In genomic region chr16:17316005-17316404, GRCh38 we compare ENCODE assay signal across 23 cellular contexts.
A peak's percentile ranks its signal among the peaks of the same experiment; 100 is the strongest.
DNase-seq lines count a peak whose midpoint lies in the region; ATAC-seq and TF ChIP-seq lines count a peak whose summit lies in the region.
"Had no signal": no experiment of that assay in that cellular context is flagged by ENCODE, and none has a peak within 500 bp of the region (broad histone marks: within the 10 kb centered on the region; RNA-seq: fewer than 3 reads in every experiment).

No MANE protein-coding gene starts in this region.

- no peaks in the 10 kb centered on the region for H3K9me3 Mint-ChIP-seq in activated CD8-positive, alpha-beta T cell treated with anti-CD3 and anti-CD28 coated beads, Interleukin-2, amount 10 ng/mL, durations not matched to agents 7 days and 5 days (ENCODE audit: insufficient read depth)
- no peaks in the 10 kb centered on the region for H3K9me3 Mint-ChIP-seq in activated CD8-positive, alpha-beta T cell treated with anti-CD3 and anti-CD28 coated beads for 36 hours
- H3K9me3 Mint-ChIP-seq: CD8-positive, alpha-beta memory T cell had no signal

- peaks cover 36% of the 10 kb centered on the region for H3K36me3 Mint-ChIP-seq in activated CD8-positive, alpha-beta T cell treated with anti-CD3 and anti-CD28 coated beads, Interleukin-2, amount 10 ng/mL, durations not matched to agents 7 days and 5 days (ENCODE audit: low read depth)
- no peaks in the 10 kb centered on the region for H3K36me3 Mint-ChIP-seq in activated CD8-positive, alpha-beta T cell treated with anti-CD3 and anti-CD28 coated beads for 36 hours (ENCODE audit: low read depth)
- H3K36me3 Mint-ChIP-seq: IgD-negative memory B cell had no signal

- no peaks in the 10 kb centered on the region for H3K27me3 Mint-ChIP-seq in activated CD8-positive, alpha-beta T cell treated with anti-CD3 and anti-CD28 coated beads, Interleukin-2, amount 10 ng/mL, durations not matched to agents 7 days and 5 days (ENCODE audit: low read depth)
- H3K27me3 Mint-ChIP-seq in activated CD8-positive, alpha-beta T cell treated with anti-CD3 and anti-CD28 coated beads for 36 hours: no peaks in the 10 kb centered on the region
- H3K27me3 Mint-ChIP-seq: CD8-positive, alpha-beta memory T cell; IgD-negative memory B cell had no signal

- DNase-seq in NCI-H1092 treated with DMSO at 0.1 percent for 48 hours (lab: John Stamatoyannopoulos, UW): peak; percentile 7
- no peak for DNase-seq in NCI-H1092 (lab: John Stamatoyannopoulos, UW)
- DNase-seq in activated CD8-positive, alpha-beta T cell treated with anti-CD3 and anti-CD28 coated beads, Interleukin-2, amount 10 ng/mL, durations not matched to agents 7 days and 5 days: no peak
- DNase-seq in activated CD8-positive, alpha-beta T cell treated with anti-CD3 and anti-CD28 coated beads for 36 hours: no peak
- no peak for DNase-seq in sigmoid colon
- no peak for DNase-seq in mucosa of descending colon
- DNase-seq: 8988T; Calu3; CD8-positive, alpha-beta memory T cell; DMS53; EL; MV-4-11; NCI-H1417; NCI-H1694 treated with DMSO at 0.1 percent for 48 hours; NCI-H226; NCI-H526 treated with DMSO at 0.1 percent for 48 hours; SIG-M5; SK-N-SH had no signal

- no peak for TF ChIP-seq EP300 in sigmoid colon (IDR thresholded peaks at IDR 0.05)

- H3K27me3 ChIP-seq in sigmoid colon: no peaks in the 10 kb centered on the region

- H3K4me1 Mint-ChIP-seq in activated CD8-positive, alpha-beta T cell treated with anti-CD3 and anti-CD28 coated beads, Interleukin-2, amount 10 ng/mL, durations not matched to agents 7 days and 5 days (ENCODE audit: low read depth): peaks cover 61% of the 10 kb centered on the region
- peaks cover 20% of the 10 kb centered on the region for H3K4me1 Mint-ChIP-seq in activated CD8-positive, alpha-beta T cell treated with anti-CD3 and anti-CD28 coated beads for 36 hours (ENCODE audit: low read depth)

- 90 to 93% methylated on average over 4 of the region's 4 CpGs for WGBS in sigmoid colon, 2 donors

- TF ChIP-seq CTCF in activated CD8-positive, alpha-beta T cell treated with anti-CD3 and anti-CD28 coated beads for 36 hours (IDR thresholded peaks at IDR 0.05): no peak
- TF ChIP-seq CTCF in sigmoid colon (IDR thresholded peaks at IDR 0.05) (no peak), mucosa of descending colon (IDR thresholded peaks at IDR 0.05) (no peak)

- intact Hi-C loops in activated CD8-positive, alpha-beta T cell treated with anti-CD3 and anti-CD28 coated beads for 36 hours (cut with micrococcal nuclease): loop anchor here (10.0 kb wide), 1 partner anchor 59 kb away; no protein-coding TSS in a partner anchor
- intact Hi-C loops in sigmoid colon (cut with DNase I) (no loop called here), mucosa of descending colon (cut with DNase I, micrococcal nuclease) (no loop called here)

- no peak overlapping the region for H3K4me3 ChIP-seq in sigmoid colon
- no peak overlapping the region for H3K4me3 ChIP-seq in mucosa of descending colon

- no peaks in the 10 kb centered on the region for H3K36me3 ChIP-seq in sigmoid colon
- H3K36me3 ChIP-seq in mucosa of descending colon (ENCODE audit: low read depth): no peaks in the 10 kb centered on the region

- H3K27ac ChIP-seq in sigmoid colon: peak overlapping the region in 3 of 4 donors; percentile 95 to 97 (median 96)
- H3K27ac ChIP-seq: C4-2B had no signal

- H3K27ac Mint-ChIP-seq in activated CD8-positive, alpha-beta T cell treated with anti-CD3 and anti-CD28 coated beads, Interleukin-2, amount 10 ng/mL, durations not matched to agents 7 days and 5 days: peak overlapping the region; percentile 16
- H3K27ac Mint-ChIP-seq in activated CD8-positive, alpha-beta T cell treated with anti-CD3 and anti-CD28 coated beads for 36 hours: no peak overlapping the region

- no peak for ATAC-seq in activated CD8-positive, alpha-beta T cell treated with anti-CD3 and anti-CD28 coated beads, Interleukin-2, amount 10 ng/mL, durations not matched to agents 7 days and 5 days
- no peak for ATAC-seq in activated CD8-positive, alpha-beta T cell treated with anti-CD3 and anti-CD28 coated beads for 36 hours
- ATAC-seq in GM19463 (IDR thresholded peaks at IDR 0.05; ENCODE audit: unreplicated experiment) (no peak), mucosa of descending colon (no peak)
- ATAC-seq: HCT116, Panc1 had no signal

- H3K9me3 ChIP-seq in sigmoid colon (no peaks in the 10 kb centered on the region), mucosa of descending colon (no peaks in the 10 kb centered on the region)
- H3K9me3 ChIP-seq: SK-N-SH had no signal

- CTCF ChIA-PET in activated CD8-positive, alpha-beta T cell treated with anti-CD3 and anti-CD28 coated beads, Interleukin-2, amount 10 ng/mL, durations not matched to agents 7 days and 5 days (lab: Charles Lee): no interaction called here
- CTCF ChIA-PET in activated CD8-positive, alpha-beta T cell treated with anti-CD3 and anti-CD28 coated beads for 36 hours (lab: Charles Lee): interaction anchor here (0.7 kb wide), 1 partner anchor 151 kb away, joined by 3 read pairs; no protein-coding TSS in a partner anchor

- POLR2A ChIA-PET in activated CD8-positive, alpha-beta T cell treated with anti-CD3 and anti-CD28 coated beads, Interleukin-2, amount 10 ng/mL, durations not matched to agents 7 days and 5 days (lab: Charles Lee): interaction anchor here (1.3 kb wide), 1 partner anchor 54 kb away, joined by 3 read pairs; no protein-coding TSS in a partner anchor
- POLR2A ChIA-PET in activated CD8-positive, alpha-beta T cell treated with anti-CD3 and anti-CD28 coated beads for 36 hours (lab: Charles Lee): no interaction called here

- peaks cover 0 to 85% (median 79%) of the 10 kb centered on the region in 4 donors for H3K4me1 ChIP-seq in sigmoid colon
- peaks cover 16% of the 10 kb centered on the region for H3K4me1 ChIP-seq in mucosa of descending colon (ENCODE audit: low read depth)

- TF ChIP-seq POLR2A in sigmoid colon (IDR thresholded peaks at IDR 0.05): no peak

- H3K4me3 Mint-ChIP-seq in activated CD8-positive, alpha-beta T cell treated with anti-CD3 and anti-CD28 coated beads, Interleukin-2, amount 10 ng/mL, durations not matched to agents 7 days and 5 days: no peak overlapping the region
- H3K4me3 Mint-ChIP-seq in activated CD8-positive, alpha-beta T cell treated with anti-CD3 and anti-CD28 coated beads for 36 hours: no peak overlapping the region
- H3K4me3 Mint-ChIP-seq: CD8-positive, alpha-beta memory T cell; IgD-negative memory B cell had no signal
